ENCODE assay signal across 14 cellular contexts in genomic region chr2:112465373-112465772, GRCh38. TPM values are rescaled to one million over a fixed set of nuclear protein-coding genes. Genes with fewer than 3 reads are reported as not detected.
DNase-seq lines count a peak whose midpoint lies in the region; ATAC-seq and TF ChIP-seq lines count a peak whose summit lies in the region.
"Had no signal": no experiment of that assay in that cellular context is flagged by ENCODE, and none has a peak within 500 bp of the region (broad histone marks: within the 10 kb centered on the region; RNA-seq: fewer than 3 reads in every experiment).

No MANE protein-coding gene starts in this region.

- no peak for ATAC-seq in left colon
- ATAC-seq in HG03139 (IDR thresholded peaks at IDR 0.05; ENCODE audit: unreplicated experiment), result no peak
- ATAC-seq: activated T-helper 17 cell treated with anti-CD3 and anti-CD28 coated beads, Interleukin-2, amount 50 U/mL, for 72 hours had no signal

- no peak overlapping the region for H3K4me3 Mint-ChIP-seq in progenitor cell of endocrine pancreas (ENCODE audit: low read depth)
- H3K4me3 Mint-ChIP-seq: activated T-helper 17 cell treated with anti-CD3 and anti-CD28 coated beads, Interleukin-2, amount 50 U/mL, for 72 hours; IgD-negative memory B cell had no signal

- intact Hi-C loops in left colon (cut with DNase I, micrococcal nuclease), result no loop called here

- peaks cover 9% of the 10 kb centered on the region for H3K27me3 Mint-ChIP-seq in progenitor cell of endocrine pancreas

- H3K9me3 Mint-ChIP-seq in progenitor cell of endocrine pancreas (ENCODE audit: low read depth), result peaks cover 12% of the 10 kb centered on the region
- H3K9me3 Mint-ChIP-seq: activated T-helper 17 cell treated with anti-CD3 and anti-CD28 coated beads, Interleukin-2, amount 50 U/mL, for 72 hours; IgD-negative memory B cell had no signal

- H3K4me1 Mint-ChIP-seq in progenitor cell of endocrine pancreas (ENCODE audit: low read depth), result no peaks in the 10 kb centered on the region
- H3K4me1 Mint-ChIP-seq: activated T-helper 17 cell treated with anti-CD3 and anti-CD28 coated beads, Interleukin-2, amount 50 U/mL, for 72 hours had no signal

- H3K36me3 Mint-ChIP-seq in progenitor cell of endocrine pancreas (ENCODE audit: insufficient read depth), result no peaks in the 10 kb centered on the region
- H3K36me3 Mint-ChIP-seq: IgD-negative memory B cell had no signal

- peak; percentile 17 for DNase-seq in NCI-H82 (lab: John Stamatoyannopoulos, UW)
- no peak for DNase-seq in NCI-H82 treated with DMSO at 0.1 percent for 48 hours (lab: John Stamatoyannopoulos, UW; ENCODE audit: unreplicated experiment)
- DNase-seq in MV-4-11 (lab: John Stamatoyannopoulos, UW), result peak; percentile 1
- DNase-seq in choroid plexus epithelial cell (ENCODE audit: low read depth), result peak; percentile 53
- DNase-seq in progenitor cell of endocrine pancreas (ENCODE audit: low spot score, unreplicated experiment), result no peak
- DNase-seq in NCI-H1436 (lab: John Stamatoyannopoulos, UW), result no peak
- no peak for DNase-seq in left colon
- DNase-seq: dorsolateral prefrontal cortex; NCI-H524 treated with DMSO at 0.1 percent for 48 hours; stimulated activated CD4-positive, alpha-beta T cell treated with anti-CD3 and anti-CD28 coated beads, Interleukin-4, amount 100 ng/mL, for 1 hour had no signal

- no peak overlapping the region for H3K27ac Mint-ChIP-seq in progenitor cell of endocrine pancreas
- H3K27ac Mint-ChIP-seq: activated T-helper 17 cell treated with anti-CD3 and anti-CD28 coated beads, Interleukin-2, amount 50 U/mL, for 72 hours; IgD-negative memory B cell had no signal

- H3K4me3 ChIP-seq in choroid plexus epithelial cell (ENCODE audit: low read depth, low read length), result no peak overlapping the region
- H3K4me3 ChIP-seq: dorsolateral prefrontal cortex, suprapubic skin had no signal

- TF ChIP-seq CTCF in choroid plexus epithelial cell (conservative IDR thresholded peaks at IDR 0.05; ENCODE audit: low read depth, low read length), result peak; percentile 53
- TF ChIP-seq CTCF in progenitor cell of endocrine pancreas (IDR thresholded peaks at IDR 0.05; ENCODE audit: unreplicated experiment), result peak; percentile 13

RNA-seq across cellular contexts. Expression of gene TTL, which starts 16.6 kb away (rescaled TPM):
- 35.9 and 37.0 TPM in 2 replicates for total RNA-seq in progenitor cell of endocrine pancreas
- 10 to 100 TPM; 19.9 to 20.5 TPM for total RNA-seq in left colon

RNA-seq across cellular contexts. Expression of gene RGPD8, which starts 31.9 kb away (rescaled TPM):
- 11.3 and 13.3 TPM in 2 replicates for total RNA-seq in progenitor cell of endocrine pancreas
- total RNA-seq in left colon, result 10 to 100 TPM; 10.7 to 11.4 TPM

Comparison
In these comparisons a context has a peak if more than half of its experiments do, and no peak if none do; other contexts are left out.
1. DNase-seq: peak in NCI-H82 (single experiment), MV-4-11 (single experiment) and choroid plexus epithelial cell (single experiment); none in NCI-H82 treated with DMSO at 0.1 percent for 48 hours (single experiment), progenitor cell of endocrine pancreas (single experiment), NCI-H1436 (single experiment) and left colon (0 of 2).